In genomic region chr22:18058770-18059169, GRCh38 we compare ENCODE assay signal across 26 cellular contexts. TPM values are rescaled to one million over a fixed set of nuclear protein-coding genes. Genes with fewer than 3 reads are reported as not detected.
A peak's percentile ranks its signal among the peaks of the same experiment; 100 is the strongest.
DNase-seq lines count a peak whose midpoint lies in the region; ATAC-seq and TF ChIP-seq lines count a peak whose summit lies in the region.
"Had no signal": no experiment of that assay in that cellular context is flagged by ENCODE, and none has a peak within 500 bp of the region (broad histone marks: within the 10 kb centered on the region; RNA-seq: fewer than 3 reads in every experiment).

No MANE protein-coding gene starts in this region.

- H3K27ac Mint-ChIP-seq in chondrocyte (ENCODE audit: unreplicated experiment) (no peak overlapping the region), naive B cell (peak overlapping the region in 5 of 6 donors; percentile 77 to 100 (median 96))
- H3K27ac Mint-ChIP-seq: activated CD8-positive, alpha-beta T cell treated with anti-CD3 and anti-CD28 coated beads for 36 hours; activated naive CD8-positive, alpha-beta T cell treated with anti-CD3 and anti-CD28 coated beads for 36 hours had no signal

- H3K27me3 Mint-ChIP-seq in chondrocyte (ENCODE audit: low read depth) (no peaks in the 10 kb centered on the region), naive B cell (no peaks in the 10 kb centered on the region)

- ATAC-seq in naive B cell (ENCODE audit: low read depth in 2 of 2) (no peak), GM21447 (IDR thresholded peaks at IDR 0.05; ENCODE audit: unreplicated experiment) (no peak), HG02938 (IDR thresholded peaks at IDR 0.05; ENCODE audit: unreplicated experiment) (no peak), GM19035 (IDR thresholded peaks at IDR 0.05; ENCODE audit: unreplicated experiment) (no peak), GM18502 (IDR thresholded peaks at IDR 0.05; ENCODE audit: poor library complexity, unreplicated experiment) (no peak)
- ATAC-seq: activated CD4-positive, CD25-positive, alpha-beta regulatory T cell treated with anti-CD3 and anti-CD28 coated beads, Interleukin-2, amount 50 U/mL, for 24 hours; activated CD8-positive, alpha-beta T cell treated with anti-CD3 and anti-CD28 coated beads for 36 hours; left colon; stimulated activated naive CD8-positive, alpha-beta T cell treated with anti-CD3 and anti-CD28 coated beads, Interleukin-15, Interleukin-2, amounts not matched to agents 100 U/mL and 50 U/mL, for 24 hours had no signal

- no peak for TF ChIP-seq CTCF in C4-2B (conservative IDR thresholded peaks at IDR 0.05)
- TF ChIP-seq CTCF in chondrocyte (IDR thresholded peaks at IDR 0.05) = no peak

- H3K36me3 Mint-ChIP-seq in chondrocyte (ENCODE audit: low read depth) (no peaks in the 10 kb centered on the region), naive B cell (no peaks in the 10 kb centered on the region)
- H3K36me3 Mint-ChIP-seq: activated naive CD8-positive, alpha-beta T cell treated with anti-CD3 and anti-CD28 coated beads for 36 hours had no signal

- H3K9me3 Mint-ChIP-seq in chondrocyte (ENCODE audit: low read depth) (no peaks in the 10 kb centered on the region), naive B cell (no peaks in the 10 kb centered on the region)
- H3K9me3 Mint-ChIP-seq: activated CD8-positive, alpha-beta T cell treated with anti-CD3 and anti-CD28 coated beads for 36 hours; activated naive CD8-positive, alpha-beta T cell treated with anti-CD3 and anti-CD28 coated beads for 36 hours had no signal

- peak overlapping the region; percentile 20 for H3K27ac ChIP-seq in C4-2B
- H3K27ac ChIP-seq: SJSA1 had no signal

- DNase-seq in chondrocyte (ENCODE audit: low spot score) = peak; percentile 43
- no peak for DNase-seq in naive B cell
- DNase-seq in superior temporal gyrus (ENCODE audit: extremely low spot score) = peak; percentile 15
- DNase-seq: activated CD8-positive, alpha-beta T cell treated with anti-CD3 and anti-CD28 coated beads for 36 hours; activated naive CD8-positive, alpha-beta T cell treated with anti-CD3 and anti-CD28 coated beads for 36 hours; C1 segment of cervical spinal cord; central memory CD4-positive, alpha-beta T cell; DMS 273 treated with DMSO at 0.1 percent for 48 hours; GOT3; heart right ventricle; KBM-7; left colon; mesendoderm; NCI-H146; NCI-H510A treated with DMSO at 0.1 percent for 48 hours; occipital lobe; stimulated activated CD4-positive, alpha-beta T cell treated with anti-CD3 and anti-CD28 coated beads, Interleukin-4, amount 100 ng/mL, for 1 hour; stimulated activated naive CD8-positive, alpha-beta T cell treated with anti-CD3 and anti-CD28 coated beads, Interleukin-15, Interleukin-2, amounts not matched to agents 100 U/mL and 50 U/mL, for 24 hours; T-helper 1 cell had no signal

- H3K4me1 Mint-ChIP-seq in chondrocyte (ENCODE audit: low read depth) (peaks cover 56% of the 10 kb centered on the region), naive B cell (peaks cover 43 to 51% (median 44%) of the 10 kb centered on the region in 3 donors)

- H3K4me3 Mint-ChIP-seq in chondrocyte (ENCODE audit: unreplicated experiment) = no peak overlapping the region
- no peak overlapping the region for H3K4me3 Mint-ChIP-seq in naive B cell
- H3K4me3 Mint-ChIP-seq: activated CD8-positive, alpha-beta T cell treated with anti-CD3 and anti-CD28 coated beads for 36 hours; activated naive CD8-positive, alpha-beta T cell treated with anti-CD3 and anti-CD28 coated beads for 36 hours had no signal

RNA-seq across cellular contexts. Expression of gene PEX26, which starts 19.0 kb away (rescaled TPM):
- total RNA-seq in chondrocyte = 33.4 to 34.4 TPM (median 33.7 TPM) in 3 replicates
- 1 to 10 TPM; 1.0 to 4.3 (median 2.4) TPM for polyA plus RNA-seq in naive B cell (ENCODE audit: low read depth in 6 of 6)

RNA-seq across cellular contexts. Expression of gene MICAL3, which starts 34.4 kb away (rescaled TPM):
- 49.6 to 74.4 TPM (median 68.2 TPM) in 3 replicates for total RNA-seq in chondrocyte
- 10 to 100 TPM; 10.9 to 28.0 (median 15.6) TPM for polyA plus RNA-seq in naive B cell (ENCODE audit: low read depth in 6 of 6)

RNA-seq across cellular contexts. Expression of gene TUBA8, which starts 51.8 kb away (rescaled TPM):
- 1.2 to 1.4 TPM (median 1.2 TPM) in 3 replicates for total RNA-seq in chondrocyte
- 1 to 10 TPM in 3 of 6 donors, under 1 TPM in 2, not detected in 1; 0.78 to 2.4 (median 1.4) TPM for polyA plus RNA-seq in naive B cell (ENCODE audit: low read depth in 6 of 6)
